8 cellular contexts compared by ENCODE assay signal in the genomic region with DNA sequence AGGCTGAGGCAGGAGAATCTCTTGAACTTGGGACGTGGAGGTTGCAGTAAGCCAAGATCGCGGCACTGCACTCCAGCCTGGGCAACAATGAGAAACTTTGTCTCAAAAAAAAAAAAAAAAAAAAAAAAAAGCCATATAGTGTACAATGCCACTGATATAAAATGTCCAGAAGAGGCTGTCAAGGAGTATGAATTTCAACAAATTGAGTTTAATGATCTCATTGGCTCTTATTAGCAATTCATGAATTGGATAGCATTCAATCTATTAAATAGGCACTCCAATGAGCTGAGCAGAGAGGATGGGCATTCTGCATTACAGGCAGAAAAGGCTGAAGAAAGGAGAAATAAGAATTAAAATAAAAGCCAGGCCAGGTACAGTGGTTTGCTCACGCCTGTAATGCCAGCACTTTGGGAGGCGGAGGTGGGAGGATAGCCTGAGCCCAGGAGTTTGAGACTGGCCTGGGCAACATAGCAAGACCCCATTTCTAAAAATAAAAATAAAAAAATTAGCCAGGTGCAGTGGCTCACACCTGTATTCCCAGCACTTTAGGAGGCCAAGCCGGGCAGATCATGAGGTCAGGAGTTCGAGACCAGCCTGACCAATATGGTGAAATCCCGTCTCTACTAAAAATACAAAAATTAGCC. TPM values are rescaled to one million over a fixed set of nuclear protein-coding genes. Genes with fewer than 3 reads are reported as not detected.
A peak's percentile ranks its signal among the peaks of the same experiment; 100 is the strongest.
DNase-seq lines count a peak whose midpoint lies in the region; ATAC-seq and TF ChIP-seq lines count a peak whose summit lies in the region.

No MANE protein-coding gene starts in this region.

- H3K9ac ChIP-seq in H9 (ENCODE audit: extremely low read depth, insufficient read length, low read length) (no peak overlapping the region), smooth muscle cell (ENCODE audit: low read depth) (no peak overlapping the region)

- H3K27ac ChIP-seq in H9 (ENCODE audit: insufficient read length, low read depth, low read length): no peak overlapping the region
- peak overlapping the region; percentile 78 for H3K27ac ChIP-seq in right cardiac atrium (ENCODE audit: low read length)
- peak overlapping the region; percentile 60 for H3K27ac ChIP-seq in smooth muscle cell (ENCODE audit: low read depth)

- H3K23ac ChIP-seq in H9 (ENCODE audit: insufficient read length, low read depth, low read length): no peak overlapping the region

- no peak overlapping the region for H3T11ph ChIP-seq in H9 (ENCODE audit: low read length)

- no peak for DNase-seq in H9
- DNase-seq in right cardiac atrium: no peak
- DNase-seq in smooth muscle cell (lab: John Stamatoyannopoulos, UW; ENCODE audit: unreplicated experiment): no peak
- no peak for DNase-seq in cerebellum (ENCODE audit: low spot score)

- H3K4ac ChIP-seq in H9 (ENCODE audit: low read depth, low read length): no peak overlapping the region

- H3K4me1 ChIP-seq in H9 (ENCODE audit: insufficient read depth, low read length): no peaks in the 10 kb centered on the region; the same call in 1 of the 2 replicates
- H3K4me1 ChIP-seq in right cardiac atrium (ENCODE audit: control insufficient read depth, insufficient read depth, low read length): no peaks in the 10 kb centered on the region
- peaks cover 4% of the 10 kb centered on the region for H3K4me1 ChIP-seq in smooth muscle cell (ENCODE audit: low read depth)

- peak overlapping the region; percentile 35 for H3K4me2 ChIP-seq in H9 (ENCODE audit: insufficient read depth, insufficient read length, low read length)
- peak overlapping the region; percentile 86 for H3K4me2 ChIP-seq in smooth muscle cell

- TF ChIP-seq CTCF in H9 (conservative IDR thresholded peaks at IDR 0.05) (0 out of 3 replicates have a peak, but pooled peaks have one; percentile 2), WI38 (IDR thresholded peaks at IDR 0.05; ENCODE audit: low read depth, low read length) (no peak), smooth muscle cell (IDR thresholded peaks at IDR 0.05; ENCODE audit: borderline replicate concordance, insufficient read depth, poor library complexity, severe bottlenecking) (no peak)

- H2BK15ac ChIP-seq in H9 (ENCODE audit: low read depth, low read length): no peak overlapping the region

- no peak overlapping the region for H2AFZ ChIP-seq in H9 (ENCODE audit: low read length)
- H2AFZ ChIP-seq in smooth muscle cell (ENCODE audit: low read depth): peak overlapping the region; percentile 78

- peaks cover 4% of the 10 kb centered on the region for H3K79me1 ChIP-seq in H9 (ENCODE audit: insufficient read depth, low read depth, low read length, poor library complexity, severe bottlenecking)

- no peak overlapping the region for H2BK5ac ChIP-seq in H9 (ENCODE audit: insufficient read length, low read length)

- H3K36me3 ChIP-seq in smooth muscle cell (ENCODE audit: low read depth): no peaks in the 10 kb centered on the region

- intact Hi-C loops in right cardiac atrium (cut with DNase I): no loop called here

- H3F3A ChIP-seq in smooth muscle cell (ENCODE audit: low read depth): no peaks in the 10 kb centered on the region

- WGBS in H9 (ENCODE audit: extremely low coverage, insufficient read length, low lambda C conversion rate): no CpG with 5 or more reads among the region's 8 CpGs
- whole genome bisulfite sequencing in right cardiac atrium: 87% methylated on average over 8 of the region's 8 CpGs
- 90% methylated on average over 8 of the region's 8 CpGs for WGBS in smooth muscle cell (ENCODE audit: low lambda C conversion rate)

- H3K9me3 ChIP-seq in H9 (ENCODE audit: control insufficient read depth, low read depth, low read length) (no peaks in the 10 kb centered on the region), right cardiac atrium (ENCODE audit: control insufficient read depth, low read length) (no peaks in the 10 kb centered on the region), smooth muscle cell (replicated peaks; ENCODE audit: low read depth) (no peaks in the 10 kb centered on the region)

- no peak overlapping the region for H2AK5ac ChIP-seq in H9 (ENCODE audit: insufficient read length, low read length)

- ATAC-seq in right cardiac atrium (no peak), GM21619 (IDR thresholded peaks at IDR 0.05; ENCODE audit: unreplicated experiment) (no peak), HG02970 (IDR thresholded peaks at IDR 0.05; ENCODE audit: low FRiP score, unreplicated experiment) (no peak), GM21526 (IDR thresholded peaks at IDR 0.05; ENCODE audit: low FRiP score, unreplicated experiment) (no peak)

- H3K18ac ChIP-seq in H9 (ENCODE audit: insufficient read length, low read depth, low read length): no peak overlapping the region

- H3K27me3 Mint-ChIP-seq in H9 (ENCODE audit: low read depth): no peaks in the 10 kb centered on the region

- no peak overlapping the region for H2BK20ac ChIP-seq in H9 (ENCODE audit: low read depth, low read length, poor library complexity, severe bottlenecking)

- no peaks in the 10 kb centered on the region for H3K27me3 ChIP-seq in H9 (ENCODE audit: insufficient read depth, low read length)
- H3K27me3 ChIP-seq in right cardiac atrium (ENCODE audit: control insufficient read depth, insufficient read depth): no peaks in the 10 kb centered on the region
- no peaks in the 10 kb centered on the region for H3K27me3 ChIP-seq in smooth muscle cell (ENCODE audit: low read depth)

- H3K56ac ChIP-seq in H9 (ENCODE audit: insufficient read length, low read depth, low read length): no peak overlapping the region

- H3K23me2 ChIP-seq in H9 (ENCODE audit: insufficient read length, low read depth, low read length, poor library complexity, severe bottlenecking): peaks cover 11% of the 10 kb centered on the region

- H4K91ac ChIP-seq in H9 (ENCODE audit: insufficient read length, low read depth, low read length): no peak overlapping the region

- no peak overlapping the region for H2BK12ac ChIP-seq in H9 (ENCODE audit: insufficient read length, low read depth, low read length)

- H3K4me3 ChIP-seq in WI38 (ENCODE audit: low read depth, low read length): peak overlapping the region; percentile 51
- peak overlapping the region; percentile 86 for H3K4me3 ChIP-seq in right cardiac atrium (ENCODE audit: low read length)
- peak overlapping the region; percentile 56 for H3K4me3 ChIP-seq in smooth muscle cell

- no peak overlapping the region for H2BK120ac ChIP-seq in H9 (ENCODE audit: low read depth, low read length, poor library complexity, severe bottlenecking)

- no peak overlapping the region for H3K27ac Mint-ChIP-seq in H9

- H3K79me2 ChIP-seq in H9 (ENCODE audit: insufficient read depth, low read length): peaks cover 20% of the 10 kb centered on the region; the same call in 1 of the 2 replicates
- peaks cover 44% of the 10 kb centered on the region for H3K79me2 ChIP-seq in smooth muscle cell (ENCODE audit: low read depth)

- no peak overlapping the region for H3K14ac ChIP-seq in H9 (ENCODE audit: insufficient read depth, low read length)

- no peak overlapping the region for H4K5ac ChIP-seq in H9 (ENCODE audit: insufficient read length, low read depth, low read length)

- peak overlapping the region; percentile 60 to 85 for H3K4me3 Mint-ChIP-seq in H9

- H3K36me3 Mint-ChIP-seq in H9 (ENCODE audit: insufficient read depth in 1 of 3, low read depth in 3 of 3): no peaks in the 10 kb centered on the region; a peak in 2 of 7 replicates

- H4K20me1 ChIP-seq in H9 (ENCODE audit: control insufficient read depth, insufficient read depth, insufficient read length): no peaks in the 10 kb centered on the region
- peaks cover 34% of the 10 kb centered on the region for H4K20me1 ChIP-seq in smooth muscle cell (ENCODE audit: low read depth)

- H3K4me1 Mint-ChIP-seq in H9: peaks cover 8 to 26% of the 10 kb centered on the region in 2 experiments

- H4K8ac ChIP-seq in H9 (replicated peaks; ENCODE audit: insufficient read length, low read depth, low read length): no peak overlapping the region

- no peaks in the 10 kb centered on the region for H3K9me3 Mint-ChIP-seq in H9

RNA-seq across cellular contexts. Expression of gene LMNB2, which starts 0.8 kb away (rescaled TPM):
- total RNA-seq in H9 (2021) (173 and 174 TPM in 2 replicates), right cardiac atrium (10 to 100 TPM in 3 of 4 donors, 1 to 10 TPM in 1; 9.6 to 21.6 (median 14.9) TPM), smooth muscle cell (21.7 and 25.5 TPM in 2 replicates), cerebellum (51.5 TPM)
- polyA plus RNA-seq in right cardiac atrium (12.1 TPM), smooth muscle cell (29.5 and 41.8 TPM in 2 replicates)

RNA-seq across cellular contexts. Expression of gene GADD45B, which starts 18.4 kb away (rescaled TPM):
- 13.5 and 16.2 TPM in 2 replicates for total RNA-seq in H9 (2021)
- 100 to 1,000 TPM in 2 of 4 donors, 10 to 100 TPM in 2; 52.4 to 205 (median 78.9) TPM for total RNA-seq in right cardiac atrium
- polyA plus RNA-seq in right cardiac atrium: 195 TPM
- total RNA-seq in smooth muscle cell: 252 and 326 TPM in 2 replicates
- 435 and 533 TPM in 2 replicates for polyA plus RNA-seq in smooth muscle cell
- 3.8 TPM for total RNA-seq in cerebellum

RNA-seq across cellular contexts. Expression of gene TIMM13, which starts 30.1 kb away (rescaled TPM):
- 214 and 219 TPM in 2 replicates for total RNA-seq in H9 (2021)
- 10 to 100 TPM; 73.9 to 91.2 (median 81.2) TPM for total RNA-seq in right cardiac atrium
- polyA plus RNA-seq in right cardiac atrium: 69.6 TPM
- 14.1 and 20.0 TPM in 2 replicates for total RNA-seq in smooth muscle cell
- polyA plus RNA-seq in smooth muscle cell: 107 and 119 TPM in 2 replicates
- 13.2 TPM for total RNA-seq in cerebellum
